In the genomic region with DNA sequence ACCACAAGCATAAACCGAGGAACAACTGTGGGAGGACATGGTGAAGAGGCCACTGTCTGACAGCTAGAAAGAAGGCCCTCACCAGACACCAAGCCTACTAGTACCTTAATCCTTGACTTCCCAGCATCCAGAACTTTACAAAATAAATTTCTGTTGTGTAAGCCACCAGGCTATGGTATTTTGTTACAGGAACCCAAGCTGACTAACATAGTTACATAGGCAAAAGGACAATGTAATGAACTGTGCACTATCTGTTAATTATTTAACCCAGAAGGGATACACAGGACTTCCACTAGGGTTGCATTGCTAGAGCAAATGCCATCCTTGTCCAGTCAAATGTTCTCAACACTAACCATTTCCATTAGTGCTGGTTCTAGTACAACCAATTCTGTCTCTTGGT, we compare ENCODE assay signal across 1 cellular context.
TF ChIP-seq lines count a peak whose summit lies in the region.

No MANE protein-coding gene starts in this region.

TF ChIP-seq in HepG2, 621 proteins besides CTCF, POLR2A, EP300 and RAD21 (continued from another document and continues in another):
- TF ChIP-seq, protein P1, sequence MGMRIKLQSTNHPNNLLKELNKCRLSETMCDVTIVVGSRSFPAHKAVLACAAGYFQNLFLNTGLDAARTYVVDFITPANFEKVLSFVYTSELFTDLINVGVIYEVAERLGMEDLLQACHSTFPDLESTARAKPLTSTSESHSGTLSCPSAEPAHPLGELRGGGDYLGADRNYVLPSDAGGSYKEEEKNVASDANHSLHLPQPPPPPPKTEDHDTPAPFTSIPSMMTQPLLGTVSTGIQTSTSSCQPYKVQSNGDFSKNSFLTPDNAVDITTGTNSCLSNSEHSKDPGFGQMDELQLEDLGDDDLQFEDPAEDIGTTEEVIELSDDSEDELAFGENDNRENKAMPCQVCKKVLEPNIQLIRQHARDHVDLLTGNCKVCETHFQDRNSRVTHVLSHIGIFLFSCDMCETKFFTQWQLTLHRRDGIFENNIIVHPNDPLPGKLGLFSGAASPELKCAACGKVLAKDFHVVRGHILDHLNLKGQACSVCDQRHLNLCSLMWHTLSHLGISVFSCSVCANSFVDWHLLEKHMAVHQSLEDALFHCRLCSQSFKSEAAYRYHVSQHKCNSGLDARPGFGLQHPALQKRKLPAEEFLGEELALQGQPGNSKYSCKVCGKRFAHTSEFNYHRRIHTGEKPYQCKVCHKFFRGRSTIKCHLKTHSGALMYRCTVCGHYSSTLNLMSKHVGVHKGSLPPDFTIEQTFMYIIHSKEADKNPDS (CRISPR knock-in tag; IDR thresholded peaks at IDR 0.05) = no peak
- 0 out of 4 replicates have a peak, but pooled peaks of 1 of the 2 experiments have one; percentile 57 for TF ChIP-seq KLF16 (CRISPR knock-in tag; IDR thresholded peaks at IDR 0.05)
- TF ChIP-seq JARID2 (CRISPR knock-in tag; IDR thresholded peaks at IDR 0.05; ENCODE audit: insufficient replicate concordance) = no peak
- TF ChIP-seq, protein P2, sequence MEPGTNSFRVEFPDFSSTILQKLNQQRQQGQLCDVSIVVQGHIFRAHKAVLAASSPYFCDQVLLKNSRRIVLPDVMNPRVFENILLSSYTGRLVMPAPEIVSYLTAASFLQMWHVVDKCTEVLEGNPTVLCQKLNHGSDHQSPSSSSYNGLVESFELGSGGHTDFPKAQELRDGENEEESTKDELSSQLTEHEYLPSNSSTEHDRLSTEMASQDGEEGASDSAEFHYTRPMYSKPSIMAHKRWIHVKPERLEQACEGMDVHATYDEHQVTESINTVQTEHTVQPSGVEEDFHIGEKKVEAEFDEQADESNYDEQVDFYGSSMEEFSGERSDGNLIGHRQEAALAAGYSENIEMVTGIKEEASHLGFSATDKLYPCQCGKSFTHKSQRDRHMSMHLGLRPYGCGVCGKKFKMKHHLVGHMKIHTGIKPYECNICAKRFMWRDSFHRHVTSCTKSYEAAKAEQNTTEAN (CRISPR knock-in tag; conservative IDR thresholded peaks at IDR 0.05) = 0 out of 2 replicates have a peak, but pooled peaks have one; percentile 23
- TF ChIP-seq NCOA2 (CRISPR knock-in tag; IDR thresholded peaks at IDR 0.05) = peak; percentile 84
- TF ChIP-seq TBX2 (CRISPR knock-in tag; IDR thresholded peaks at IDR 0.05; ENCODE audit: borderline replicate concordance) = peak; percentile 64; the same call in 1 of the 2 replicates
- TF ChIP-seq ZNF12 (CRISPR knock-in tag; IDR thresholded peaks at IDR 0.05) = peak; percentile 87
- peak; percentile 52; the same call in 1 of the 2 replicates for TF ChIP-seq HDAC1 (CRISPR knock-in tag; IDR thresholded peaks at IDR 0.05)
- peak; percentile 46; the same call in 1 of the 2 replicates for TF ChIP-seq ZFP1 (CRISPR knock-in tag; IDR thresholded peaks at IDR 0.05)
- 0 out of 2 replicates have a peak, but pooled peaks have one; percentile 14 for TF ChIP-seq STAG1 (CRISPR knock-in tag; IDR thresholded peaks at IDR 0.05)
- TF ChIP-seq, protein P3, sequence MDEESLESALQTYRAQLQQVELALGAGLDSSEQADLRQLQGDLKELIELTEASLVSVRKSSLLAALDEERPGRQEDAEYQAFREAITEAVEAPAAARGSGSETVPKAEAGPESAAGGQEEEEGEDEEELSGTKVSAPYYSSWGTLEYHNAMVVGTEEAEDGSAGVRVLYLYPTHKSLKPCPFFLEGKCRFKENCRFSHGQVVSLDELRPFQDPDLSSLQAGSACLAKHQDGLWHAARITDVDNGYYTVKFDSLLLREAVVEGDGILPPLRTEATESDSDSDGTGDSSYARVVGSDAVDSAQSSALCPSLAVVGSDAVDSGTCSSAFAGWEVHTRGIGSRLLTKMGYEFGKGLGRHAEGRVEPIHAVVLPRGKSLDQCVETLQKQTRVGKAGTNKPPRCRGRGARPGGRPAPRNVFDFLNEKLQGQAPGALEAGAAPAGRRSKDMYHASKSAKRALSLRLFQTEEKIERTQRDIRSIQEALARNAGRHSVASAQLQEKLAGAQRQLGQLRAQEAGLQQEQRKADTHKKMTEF (CRISPR knock-in tag; IDR thresholded peaks at IDR 0.05) = peak; percentile 72
- TF ChIP-seq, protein P4, sequence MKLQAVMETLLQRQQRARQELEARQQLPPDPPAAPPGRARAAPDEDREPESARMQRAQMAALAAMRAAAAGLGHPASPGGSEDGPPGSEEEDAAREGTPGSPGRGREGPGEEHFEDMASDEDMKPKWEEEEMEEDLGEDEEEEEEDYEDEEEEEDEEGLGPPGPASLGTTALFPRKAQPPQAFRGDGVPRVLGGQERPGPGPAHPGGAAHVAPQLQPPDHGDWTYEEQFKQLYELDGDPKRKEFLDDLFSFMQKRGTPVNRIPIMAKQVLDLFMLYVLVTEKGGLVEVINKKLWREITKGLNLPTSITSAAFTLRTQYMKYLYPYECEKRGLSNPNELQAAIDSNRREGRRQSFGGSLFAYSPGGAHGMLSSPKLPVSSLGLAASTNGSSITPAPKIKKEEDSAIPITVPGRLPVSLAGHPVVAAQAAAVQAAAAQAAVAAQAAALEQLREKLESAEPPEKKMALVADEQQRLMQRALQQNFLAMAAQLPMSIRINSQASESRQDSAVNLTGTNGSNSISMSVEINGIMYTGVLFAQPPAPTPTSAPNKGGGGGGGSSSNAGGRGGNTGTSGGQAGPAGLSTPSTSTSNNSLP (IDR thresholded peaks at IDR 0.05; ENCODE audit: low read depth, low read length) = peak; percentile 64; the same call in 1 of the 2 replicates
- 0 out of 2 replicates have a peak, but pooled peaks have one; percentile 56 for TF ChIP-seq ZNF34 (CRISPR knock-in tag; IDR thresholded peaks at IDR 0.05; ENCODE audit: borderline replicate concordance)
- TF ChIP-seq KDM5A (IDR thresholded peaks at IDR 0.05; ENCODE audit: borderline replicate concordance, low read length) = no peak
- TF ChIP-seq SOX6 (IDR thresholded peaks at IDR 0.05) = no peak
- TF ChIP-seq SOX6 (CRISPR knock-in tag; IDR thresholded peaks at IDR 0.05) = peak; percentile 78
- TF ChIP-seq, protein P5, sequence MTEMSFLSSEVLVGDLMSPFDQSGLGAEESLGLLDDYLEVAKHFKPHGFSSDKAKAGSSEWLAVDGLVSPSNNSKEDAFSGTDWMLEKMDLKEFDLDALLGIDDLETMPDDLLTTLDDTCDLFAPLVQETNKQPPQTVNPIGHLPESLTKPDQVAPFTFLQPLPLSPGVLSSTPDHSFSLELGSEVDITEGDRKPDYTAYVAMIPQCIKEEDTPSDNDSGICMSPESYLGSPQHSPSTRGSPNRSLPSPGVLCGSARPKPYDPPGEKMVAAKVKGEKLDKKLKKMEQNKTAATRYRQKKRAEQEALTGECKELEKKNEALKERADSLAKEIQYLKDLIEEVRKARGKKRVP (CRISPR knock-in tag; IDR thresholded peaks at IDR 0.05) = 0 out of 4 replicates have a peak, but pooled peaks of 1 of the 2 experiments have one; percentile 48
- TF ChIP-seq, protein P6, sequence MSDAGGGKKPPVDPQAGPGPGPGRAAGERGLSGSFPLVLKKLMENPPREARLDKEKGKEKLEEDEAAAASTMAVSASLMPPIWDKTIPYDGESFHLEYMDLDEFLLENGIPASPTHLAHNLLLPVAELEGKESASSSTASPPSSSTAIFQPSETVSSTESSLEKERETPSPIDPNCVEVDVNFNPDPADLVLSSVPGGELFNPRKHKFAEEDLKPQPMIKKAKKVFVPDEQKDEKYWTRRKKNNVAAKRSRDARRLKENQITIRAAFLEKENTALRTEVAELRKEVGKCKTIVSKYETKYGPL (CRISPR knock-in tag; IDR thresholded peaks at IDR 0.05) = peak; percentile 70; the same call in 1 of the 2 replicates
- TF ChIP-seq, protein P7, sequence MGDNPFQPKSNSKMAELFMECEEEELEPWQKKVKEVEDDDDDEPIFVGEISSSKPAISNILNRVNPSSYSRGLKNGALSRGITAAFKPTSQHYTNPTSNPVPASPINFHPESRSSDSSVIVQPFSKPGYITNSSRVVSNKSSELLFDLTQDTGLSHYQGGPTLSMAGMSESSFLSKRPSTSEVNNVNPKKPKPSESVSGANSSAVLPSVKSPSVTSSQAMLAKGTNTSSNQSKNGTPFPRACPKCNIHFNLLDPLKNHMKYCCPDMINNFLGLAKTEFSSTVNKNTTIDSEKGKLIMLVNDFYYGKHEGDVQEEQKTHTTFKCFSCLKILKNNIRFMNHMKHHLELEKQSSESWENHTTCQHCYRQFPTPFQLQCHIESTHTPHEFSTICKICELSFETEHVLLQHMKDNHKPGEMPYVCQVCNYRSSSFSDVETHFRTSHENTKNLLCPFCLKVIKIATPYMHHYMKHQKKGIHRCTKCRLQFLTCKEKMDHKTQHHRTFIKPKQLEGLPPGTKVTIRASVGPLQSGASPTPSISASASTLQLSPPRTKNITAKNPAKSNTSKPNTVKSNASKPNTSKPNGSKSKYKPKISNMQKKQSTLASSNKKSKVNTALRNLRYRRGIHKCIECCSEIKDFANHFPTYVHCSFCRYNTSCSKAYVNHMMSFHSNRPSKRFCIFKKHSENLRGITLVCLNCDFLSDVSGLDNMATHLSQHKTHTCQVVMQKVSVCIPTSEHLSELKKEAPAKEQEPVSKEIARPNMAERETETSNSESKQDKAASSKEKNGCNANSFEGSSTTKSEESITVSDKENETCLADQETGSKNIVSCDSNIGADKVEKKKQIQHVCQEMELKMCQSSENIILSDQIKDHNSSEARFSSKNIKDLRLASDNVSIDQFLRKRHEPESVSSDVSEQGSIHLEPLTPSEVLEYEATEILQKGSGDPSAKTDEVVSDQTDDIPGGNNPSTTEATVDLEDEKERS (CRISPR knock-in tag; IDR thresholded peaks at IDR 0.05) = 0 out of 2 replicates have a peak, but pooled peaks have one; percentile 7
- peak; percentile 63 for TF ChIP-seq SAP130 (CRISPR knock-in tag; IDR thresholded peaks at IDR 0.05; ENCODE audit: low read depth)
- TF ChIP-seq, protein P8, sequence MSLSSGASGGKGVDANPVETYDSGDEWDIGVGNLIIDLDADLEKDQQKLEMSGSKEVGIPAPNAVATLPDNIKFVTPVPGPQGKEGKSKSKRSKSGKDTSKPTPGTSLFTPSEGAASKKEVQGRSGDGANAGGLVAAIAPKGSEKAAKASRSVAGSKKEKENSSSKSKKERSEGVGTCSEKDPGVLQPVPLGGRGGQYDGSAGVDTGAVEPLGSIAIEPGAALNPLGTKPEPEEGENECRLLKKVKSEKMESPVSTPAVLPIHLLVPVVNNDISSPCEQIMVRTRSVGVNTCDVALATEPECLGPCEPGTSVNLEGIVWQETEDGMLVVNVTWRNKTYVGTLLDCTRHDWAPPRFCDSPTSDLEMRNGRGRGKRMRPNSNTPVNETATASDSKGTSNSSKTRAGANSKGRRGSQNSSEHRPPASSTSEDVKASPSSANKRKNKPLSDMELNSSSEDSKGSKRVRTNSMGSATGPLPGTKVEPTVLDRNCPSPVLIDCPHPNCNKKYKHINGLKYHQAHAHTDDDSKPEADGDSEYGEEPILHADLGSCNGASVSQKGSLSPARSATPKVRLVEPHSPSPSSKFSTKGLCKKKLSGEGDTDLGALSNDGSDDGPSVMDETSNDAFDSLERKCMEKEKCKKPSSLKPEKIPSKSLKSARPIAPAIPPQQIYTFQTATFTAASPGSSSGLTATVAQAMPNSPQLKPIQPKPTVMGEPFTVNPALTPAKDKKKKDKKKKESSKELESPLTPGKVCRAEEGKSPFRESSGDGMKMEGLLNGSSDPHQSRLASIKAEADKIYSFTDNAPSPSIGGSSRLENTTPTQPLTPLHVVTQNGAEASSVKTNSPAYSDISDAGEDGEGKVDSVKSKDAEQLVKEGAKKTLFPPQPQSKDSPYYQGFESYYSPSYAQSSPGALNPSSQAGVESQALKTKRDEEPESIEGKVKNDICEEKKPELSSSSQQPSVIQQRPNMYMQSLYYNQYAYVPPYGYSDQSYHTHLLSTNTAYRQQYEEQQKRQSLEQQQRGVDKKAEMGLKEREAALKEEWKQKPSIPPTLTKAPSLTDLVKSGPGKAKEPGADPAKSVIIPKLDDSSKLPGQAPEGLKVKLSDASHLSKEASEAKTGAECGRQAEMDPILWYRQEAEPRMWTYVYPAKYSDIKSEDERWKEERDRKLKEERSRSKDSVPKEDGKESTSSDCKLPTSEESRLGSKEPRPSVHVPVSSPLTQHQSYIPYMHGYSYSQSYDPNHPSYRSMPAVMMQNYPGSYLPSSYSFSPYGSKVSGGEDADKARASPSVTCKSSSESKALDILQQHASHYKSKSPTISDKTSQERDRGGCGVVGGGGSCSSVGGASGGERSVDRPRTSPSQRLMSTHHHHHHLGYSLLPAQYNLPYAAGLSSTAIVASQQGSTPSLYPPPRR (CRISPR knock-in tag; IDR thresholded peaks at IDR 0.05; ENCODE audit: borderline replicate concordance) = 0 out of 2 replicates have a peak, but pooled peaks have one; percentile 32
- TF ChIP-seq GATAD2A (CRISPR knock-in tag; IDR thresholded peaks at IDR 0.05) = peak; percentile 64
- no peak for TF ChIP-seq YEATS4 (CRISPR knock-in tag; IDR thresholded peaks at IDR 0.05; ENCODE audit: borderline replicate concordance)
- TF ChIP-seq ZNF878 (CRISPR knock-in tag; IDR thresholded peaks at IDR 0.05) = no peak
- TF ChIP-seq, protein P9, sequence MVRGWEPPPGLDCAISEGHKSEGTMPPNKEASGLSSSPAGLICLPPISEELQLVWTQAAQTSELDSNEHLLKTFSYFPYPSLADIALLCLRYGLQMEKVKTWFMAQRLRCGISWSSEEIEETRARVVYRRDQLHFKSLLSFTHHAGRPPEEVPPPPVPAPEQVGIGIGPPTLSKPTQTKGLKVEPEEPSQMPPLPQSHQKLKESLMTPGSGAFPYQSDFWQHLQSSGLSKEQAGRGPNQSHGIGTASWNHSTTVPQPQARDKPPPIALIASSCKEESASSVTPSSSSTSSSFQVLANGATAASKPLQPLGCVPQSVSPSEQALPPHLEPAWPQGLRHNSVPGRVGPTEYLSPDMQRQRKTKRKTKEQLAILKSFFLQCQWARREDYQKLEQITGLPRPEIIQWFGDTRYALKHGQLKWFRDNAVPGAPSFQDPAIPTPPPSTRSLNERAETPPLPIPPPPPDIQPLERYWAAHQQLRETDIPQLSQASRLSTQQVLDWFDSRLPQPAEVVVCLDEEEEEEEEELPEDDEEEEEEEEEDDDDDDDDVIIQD (CRISPR knock-in tag; IDR thresholded peaks at IDR 0.05; ENCODE audit: low read depth) = peak; percentile 93
- peak; percentile 44; the same call in 1 of the 2 replicates for TF ChIP-seq KDM6A (CRISPR knock-in tag; IDR thresholded peaks at IDR 0.05; ENCODE audit: low read depth)
- no peak for TF ChIP-seq CREB1 (IDR thresholded peaks at IDR 0.05)
- TF ChIP-seq CREB1 (CRISPR knock-in tag; IDR thresholded peaks at IDR 0.05) = peak; percentile 47; the same call in 1 of the 2 replicates
- no peak for TF ChIP-seq FOXA1 (IDR thresholded peaks at IDR 0.05)
- TF ChIP-seq FOXA1 (CRISPR knock-in tag; IDR thresholded peaks at IDR 0.05) = peak; percentile 8; the same call in 1 of the 2 replicates
- 0 out of 2 replicates have a peak, but pooled peaks have one; percentile 69 for TF ChIP-seq CC2D1A (CRISPR knock-in tag; IDR thresholded peaks at IDR 0.05)
- TF ChIP-seq ZNF614 (CRISPR knock-in tag; IDR thresholded peaks at IDR 0.05; ENCODE audit: borderline replicate concordance) = 0 out of 2 replicates have a peak, but pooled peaks have one; percentile 21
- TF ChIP-seq ETV5 (CRISPR knock-in tag; IDR thresholded peaks at IDR 0.05; ENCODE audit: borderline replicate concordance) = 0 out of 2 replicates have a peak, but pooled peaks have one; percentile 10
- TF ChIP-seq, protein P10, sequence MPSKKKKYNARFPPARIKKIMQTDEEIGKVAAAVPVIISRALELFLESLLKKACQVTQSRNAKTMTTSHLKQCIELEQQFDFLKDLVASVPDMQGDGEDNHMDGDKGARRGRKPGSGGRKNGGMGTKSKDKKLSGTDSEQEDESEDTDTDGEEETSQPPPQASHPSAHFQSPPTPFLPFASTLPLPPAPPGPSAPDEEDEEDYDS (CRISPR knock-in tag; IDR thresholded peaks at IDR 0.05) = 0 out of 2 replicates have a peak, but pooled peaks have one; percentile 46
- TF ChIP-seq KLF6 (CRISPR knock-in tag; IDR thresholded peaks at IDR 0.05) = 0 out of 2 replicates have a peak, but pooled peaks have one; percentile 34
- TF ChIP-seq HNRNPUL1 (IDR thresholded peaks at IDR 0.05; ENCODE audit: low read depth, low read length) = 0 out of 2 replicates have a peak, but pooled peaks have one; percentile 33
- TF ChIP-seq ZFX (CRISPR knock-in tag; IDR thresholded peaks at IDR 0.05; ENCODE audit: low read depth) = peak; percentile 21; the same call in 1 of the 2 replicates
- peak; percentile 75 for TF ChIP-seq FOXA3 (CRISPR knock-in tag; IDR thresholded peaks at IDR 0.05)
